Comparison of ENCODE assay signal across 21 cellular contexts in the genomic region with DNA sequence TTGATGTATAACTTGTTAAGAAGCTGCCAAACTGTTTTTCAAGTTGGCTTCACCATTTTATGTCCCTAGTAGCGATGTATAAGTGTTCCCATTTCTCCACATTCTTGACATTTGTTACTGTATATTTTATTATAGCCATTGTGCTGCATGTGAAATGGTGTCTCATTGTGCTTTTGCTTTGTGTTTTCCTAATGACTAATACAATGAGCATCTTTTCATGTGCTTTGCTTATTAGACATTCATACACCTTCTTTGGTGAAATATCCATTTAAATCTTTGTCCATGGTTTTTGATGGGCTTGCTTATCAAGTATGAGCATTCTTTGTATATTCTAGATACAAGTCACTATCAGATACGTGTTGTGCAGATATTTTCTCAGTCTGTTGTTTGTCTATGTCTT.
"Had no signal": no experiment of that assay in that cellular context is flagged by ENCODE, and none has a peak within 500 bp of the region (broad histone marks: within the 10 kb centered on the region; RNA-seq: fewer than 3 reads in every experiment).

No MANE protein-coding gene starts in this region.

- H3K27ac ChIP-seq: hepatocyte, upper lobe of right lung had no signal

- ATAC-seq: activated naive CD4-positive, alpha-beta T cell treated with anti-CD3 and anti-CD28 coated beads, Interleukin-2, amount 50 U/mL, for 72 hours; activated T-helper 17 cell treated with anti-CD3 and anti-CD28 coated beads, Interleukin-2, amount 50 U/mL, for 72 hours; left ventricle myocardium superior; natural killer cell; stimulated activated naive CD8-positive, alpha-beta T cell treated with anti-CD3 and anti-CD28 coated beads, Interleukin-15, Interleukin-2, amounts not matched to agents 100 U/mL and 50 U/mL, for 24 hours; T-cell; upper lobe of right lung; WTC11 had no signal

- H3K9me3 ChIP-seq: upper lobe of right lung had no signal

- H3K4me3 ChIP-seq: hepatocyte, upper lobe of right lung had no signal

- DNase-seq: activated CD4-positive, alpha-beta T cell treated with anti-CD3 and anti-CD28 coated beads, Interleukin-2, amount 50 U/mL, for 4 hours; activated CD8-positive, alpha-beta memory T cell treated with anti-CD3 and anti-CD28 coated beads for 24 hours; activated CD8-positive, alpha-beta memory T cell treated with anti-CD3 and anti-CD28 coated beads, Interleukin-2, amount 50 U/mL, for 4 hours; activated T-cell treated with anti-CD3 and anti-CD28 coated beads, Interleukin-2, amount 50 U/mL, for 24 hours; aorta; endodermal cell; foreskin melanocyte; glutamatergic neuron; immature natural killer cell; left ventricle myocardium superior; midbrain; natural killer cell; retina; stimulated activated CD4-positive, alpha-beta T cell treated with anti-CD3 and anti-CD28 coated beads, Interleukin-4, amount 100 ng/mL, for 4 hours; stimulated activated naive CD8-positive, alpha-beta T cell treated with anti-CD3 and anti-CD28 coated beads, Interleukin-15, Interleukin-2, amounts not matched to agents 100 U/mL and 50 U/mL, for 24 hours; T-cell; upper lobe of right lung had no signal

- H3K36me3 ChIP-seq: upper lobe of right lung had no signal

- H3K4me1 ChIP-seq: upper lobe of right lung had no signal

- H3K27me3 ChIP-seq: hepatocyte, upper lobe of right lung had no signal
